In the genomic region with DNA sequence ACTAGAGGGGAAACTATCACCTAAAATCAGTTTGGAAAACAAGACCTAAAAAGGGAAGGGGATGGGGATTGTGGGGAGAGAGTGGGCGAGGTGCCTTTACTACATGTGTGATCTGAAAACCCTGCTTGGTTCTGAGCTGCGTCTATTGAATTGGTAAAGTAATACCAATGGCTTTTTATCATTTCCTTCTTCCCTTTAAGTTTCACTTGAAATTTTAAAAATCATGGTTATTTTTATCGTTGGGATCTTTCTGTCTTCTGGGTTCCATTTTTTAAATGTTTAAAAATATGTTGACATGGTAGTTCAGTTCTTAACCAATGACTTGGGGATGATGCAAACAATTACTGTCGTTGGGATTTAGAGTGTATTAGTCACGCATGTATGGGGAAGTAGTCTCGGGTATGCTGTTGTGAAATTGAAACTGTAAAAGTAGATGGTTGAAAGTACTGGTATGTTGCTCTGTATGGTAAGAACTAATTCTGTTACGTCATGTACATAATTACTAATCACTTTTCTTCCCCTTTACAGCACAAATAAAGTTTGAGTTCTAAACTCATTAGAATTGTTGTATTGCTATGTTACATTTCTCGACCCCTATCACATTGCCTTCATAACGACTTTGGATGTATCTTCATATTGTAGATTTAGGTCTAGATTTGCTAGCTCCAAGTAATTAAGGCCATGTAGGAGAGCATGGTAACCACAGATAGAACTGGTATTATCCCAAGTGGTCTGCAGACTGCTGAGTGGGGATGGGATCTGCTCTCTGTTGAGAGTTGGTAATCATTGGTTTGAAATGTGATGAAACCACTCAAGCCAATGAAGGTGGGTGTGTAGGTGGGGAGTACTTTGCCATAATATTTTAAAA, we compare ENCODE assay signal across 1 cellular context.
A peak's percentile ranks its signal among the peaks of the same experiment; 100 is the strongest.
TF ChIP-seq lines count a peak whose summit lies in the region.

No MANE protein-coding gene starts in this region.

TF ChIP-seq in HepG2, 621 proteins besides CTCF, POLR2A, EP300 and RAD21 (continued from another document):
- TF ChIP-seq YEATS2 (CRISPR knock-in tag; IDR thresholded peaks at IDR 0.05; ENCODE audit: borderline replicate concordance) (0 out of 2 replicates have a peak, but pooled peaks have one; percentile 7), SOX5 (CRISPR knock-in tag; IDR thresholded peaks at IDR 0.05; ENCODE audit: borderline replicate concordance) (0 out of 2 replicates have a peak, but pooled peaks have one; percentile 5), HOXA5 (CRISPR knock-in tag; IDR thresholded peaks at IDR 0.05) (0 out of 2 replicates have a peak, but pooled peaks have one; percentile 61), MXD4 (CRISPR knock-in tag; IDR thresholded peaks at IDR 0.05) (no peak), GATAD2A (CRISPR knock-in tag; IDR thresholded peaks at IDR 0.05) (0 out of 2 replicates have a peak, but pooled peaks have one; percentile 5), ZNF160 (CRISPR knock-in tag; IDR thresholded peaks at IDR 0.05) (0 out of 2 replicates have a peak, but pooled peaks have one; percentile 2), CREB1 (IDR thresholded peaks at IDR 0.05) (peak; percentile 87), CREB1 (CRISPR knock-in tag; IDR thresholded peaks at IDR 0.05) (no peak), RBM22 (optimal IDR thresholded peaks at IDR 0.05; ENCODE audit: low read length) (peak; percentile 74), ZNF780A (CRISPR knock-in tag; IDR thresholded peaks at IDR 0.05) (0 out of 2 replicates have a peak, but pooled peaks have one; percentile 41), XBP1 (CRISPR knock-in tag; IDR thresholded peaks at IDR 0.05) (no peak), AGO2 (optimal IDR thresholded peaks at IDR 0.05; ENCODE audit: low read depth, low read length) (peak; percentile 77), ZNF12 (CRISPR knock-in tag; IDR thresholded peaks at IDR 0.05) (0 out of 2 replicates have a peak, but pooled peaks have one; percentile 28), HNRNPK (IDR thresholded peaks at IDR 0.05; ENCODE audit: low read depth, low read length, poor library complexity, severe bottlenecking) (peak; percentile 86), ZNF749 (CRISPR knock-in tag; IDR thresholded peaks at IDR 0.05; ENCODE audit: borderline replicate concordance) (no peak), YEATS4 (CRISPR knock-in tag; IDR thresholded peaks at IDR 0.05; ENCODE audit: borderline replicate concordance) (no peak)
- TF ChIP-seq, protein P1, sequence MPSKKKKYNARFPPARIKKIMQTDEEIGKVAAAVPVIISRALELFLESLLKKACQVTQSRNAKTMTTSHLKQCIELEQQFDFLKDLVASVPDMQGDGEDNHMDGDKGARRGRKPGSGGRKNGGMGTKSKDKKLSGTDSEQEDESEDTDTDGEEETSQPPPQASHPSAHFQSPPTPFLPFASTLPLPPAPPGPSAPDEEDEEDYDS (CRISPR knock-in tag; IDR thresholded peaks at IDR 0.05), result no peak
- TF ChIP-seq, protein P2, sequence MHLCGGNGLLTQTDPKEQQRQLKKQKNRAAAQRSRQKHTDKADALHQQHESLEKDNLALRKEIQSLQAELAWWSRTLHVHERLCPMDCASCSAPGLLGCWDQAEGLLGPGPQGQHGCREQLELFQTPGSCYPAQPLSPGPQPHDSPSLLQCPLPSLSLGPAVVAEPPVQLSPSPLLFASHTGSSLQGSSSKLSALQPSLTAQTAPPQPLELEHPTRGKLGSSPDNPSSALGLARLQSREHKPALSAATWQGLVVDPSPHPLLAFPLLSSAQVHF (CRISPR knock-in tag; IDR thresholded peaks at IDR 0.05), result no peak; the same call in 1 of the 2 replicates
- TF ChIP-seq, protein P3, sequence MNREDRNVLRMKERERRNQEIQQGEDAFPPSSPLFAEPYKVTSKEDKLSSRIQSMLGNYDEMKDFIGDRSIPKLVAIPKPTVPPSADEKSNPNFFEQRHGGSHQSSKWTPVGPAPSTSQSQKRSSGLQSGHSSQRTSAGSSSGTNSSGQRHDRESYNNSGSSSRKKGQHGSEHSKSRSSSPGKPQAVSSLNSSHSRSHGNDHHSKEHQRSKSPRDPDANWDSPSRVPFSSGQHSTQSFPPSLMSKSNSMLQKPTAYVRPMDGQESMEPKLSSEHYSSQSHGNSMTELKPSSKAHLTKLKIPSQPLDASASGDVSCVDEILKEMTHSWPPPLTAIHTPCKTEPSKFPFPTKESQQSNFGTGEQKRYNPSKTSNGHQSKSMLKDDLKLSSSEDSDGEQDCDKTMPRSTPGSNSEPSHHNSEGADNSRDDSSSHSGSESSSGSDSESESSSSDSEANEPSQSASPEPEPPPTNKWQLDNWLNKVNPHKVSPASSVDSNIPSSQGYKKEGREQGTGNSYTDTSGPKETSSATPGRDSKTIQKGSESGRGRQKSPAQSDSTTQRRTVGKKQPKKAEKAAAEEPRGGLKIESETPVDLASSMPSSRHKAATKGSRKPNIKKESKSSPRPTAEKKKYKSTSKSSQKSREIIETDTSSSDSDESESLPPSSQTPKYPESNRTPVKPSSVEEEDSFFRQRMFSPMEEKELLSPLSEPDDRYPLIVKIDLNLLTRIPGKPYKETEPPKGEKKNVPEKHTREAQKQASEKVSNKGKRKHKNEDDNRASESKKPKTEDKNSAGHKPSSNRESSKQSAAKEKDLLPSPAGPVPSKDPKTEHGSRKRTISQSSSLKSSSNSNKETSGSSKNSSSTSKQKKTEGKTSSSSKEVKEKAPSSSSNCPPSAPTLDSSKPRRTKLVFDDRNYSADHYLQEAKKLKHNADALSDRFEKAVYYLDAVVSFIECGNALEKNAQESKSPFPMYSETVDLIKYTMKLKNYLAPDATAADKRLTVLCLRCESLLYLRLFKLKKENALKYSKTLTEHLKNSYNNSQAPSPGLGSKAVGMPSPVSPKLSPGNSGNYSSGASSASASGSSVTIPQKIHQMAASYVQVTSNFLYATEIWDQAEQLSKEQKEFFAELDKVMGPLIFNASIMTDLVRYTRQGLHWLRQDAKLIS (CRISPR knock-in tag; IDR thresholded peaks at IDR 0.05), result 0 out of 2 replicates have a peak, but pooled peaks have one; percentile 68
